ENCODE assay signal across 1 cellular context in genomic region chr13:41587490-41587889, GRCh38.
TF ChIP-seq lines count a peak whose summit lies in the region.

No MANE protein-coding gene starts in this region.

TF ChIP-seq in H1, 55 proteins besides CTCF, POLR2A, EP300 and RAD21 (continued from another document):
- no peak for TF ChIP-seq HDAC2 (IDR thresholded peaks at IDR 0.05; ENCODE audit: borderline replicate concordance in 1 of 2, low read depth in 2 of 2, low read length in 2 of 2)
- no peak for TF ChIP-seq BRCA1 (IDR thresholded peaks at IDR 0.05; ENCODE audit: low read depth, low read length)
- TF ChIP-seq POU5F1 (IDR thresholded peaks at IDR 0.05; ENCODE audit: low read depth, low read length), result no peak
- no peak for TF ChIP-seq RXRA (IDR thresholded peaks at IDR 0.05; ENCODE audit: insufficient read depth, low read depth, low read length)
- no peak for TF ChIP-seq RFX5 (IDR thresholded peaks at IDR 0.05; ENCODE audit: borderline replicate concordance, low read depth, low read length)
- no peak for TF ChIP-seq ATF3 (IDR thresholded peaks at IDR 0.05; ENCODE audit: insufficient read depth, low read depth, low read length)
- no peak for TF ChIP-seq CHD1 (IDR thresholded peaks at IDR 0.05; ENCODE audit: low read depth, low read length)
